10 cellular contexts compared by ENCODE assay signal in genomic region chr3:141401095-141401494, GRCh38. TPM values are rescaled to one million over a fixed set of nuclear protein-coding genes. Genes with fewer than 3 reads are reported as not detected.
DNase-seq lines count a peak whose midpoint lies in the region; ATAC-seq and TF ChIP-seq lines count a peak whose summit lies in the region.
"Had no signal": no experiment of that assay in that cellular context is flagged by ENCODE, and none has a peak within 500 bp of the region (broad histone marks: within the 10 kb centered on the region; RNA-seq: fewer than 3 reads in every experiment).

No MANE protein-coding gene starts in this region.

- peak overlapping the region; percentile 63 for H3K27ac Mint-ChIP-seq in MCF 10A (ENCODE audit: low read depth, unreplicated experiment)
- peak overlapping the region in 8 of 9 donors; percentile 36 to 97 (median 80) for H3K27ac Mint-ChIP-seq in naive thymus-derived CD4-positive, alpha-beta T cell

- no peak overlapping the region for H3K4me3 Mint-ChIP-seq in MCF 10A (ENCODE audit: unreplicated experiment)
- H3K4me3 Mint-ChIP-seq in naive thymus-derived CD4-positive, alpha-beta T cell = peak overlapping the region; percentile 31 to 83 (median 66)

- CTCF ChIA-PET in MCF 10A (lab: Yijun Ruan, JAX) = interaction anchor here (0.7 to 1.2 kb wide), 5 partner anchors 13 to 94 kb away, joined by 3 to 4 read pairs (median 4); no protein-coding TSS in a partner anchor
- CTCF ChIA-PET in naive thymus-derived CD4-positive, alpha-beta T cell (lab: Charles Lee) = interaction anchor here (0.6 to 2.0 kb wide), 2 partner anchors 42 to 79 kb away, joined by 3 to 11 read pairs; no protein-coding TSS in a partner anchor

- no peaks in the 10 kb centered on the region for H3K27me3 Mint-ChIP-seq in MCF 10A (ENCODE audit: insufficient read depth, unreplicated experiment)
- H3K27me3 Mint-ChIP-seq in naive thymus-derived CD4-positive, alpha-beta T cell = no peaks in the 10 kb centered on the region

- peaks cover 0 to 47% of the 10 kb centered on the region in 2 donors for H3K4me1 ChIP-seq in right atrium auricular region
- H3K4me1 ChIP-seq in naive thymus-derived CD4-positive, alpha-beta T cell (ENCODE audit: control insufficient read depth in 2 of 2, insufficient read depth in 2 of 2, low read length in 2 of 2) = peaks cover 14 to 37% of the 10 kb centered on the region in 2 donors
- peaks cover 60% of the 10 kb centered on the region for H3K4me1 ChIP-seq in vagina

- DNase-seq in right atrium auricular region (ENCODE audit: low spot score) (no peak), cardiac septum (ENCODE audit: low spot score) (no peak), MCF 10A (ENCODE audit: unreplicated experiment) (peak; percentile 52), vagina (ENCODE audit: extremely low spot score in 2 of 2) (no peak), NCI-H748 treated with DMSO at 0.1 percent for 48 hours (lab: John Stamatoyannopoulos, UW) (no peak), NAMALWA (ENCODE audit: low spot score) (no peak)
- no peak for DNase-seq in naive thymus-derived CD4-positive, alpha-beta T cell

- peaks cover 47% of the 10 kb centered on the region for H3K36me3 Mint-ChIP-seq in MCF 10A (ENCODE audit: insufficient read depth, unreplicated experiment)
- H3K36me3 Mint-ChIP-seq in naive thymus-derived CD4-positive, alpha-beta T cell = peaks cover 19 to 30% (median 25%) of the 10 kb centered on the region in 5 donors

- no peak for ATAC-seq in naive thymus-derived CD4-positive, alpha-beta T cell
- ATAC-seq in GM18498 (IDR thresholded peaks at IDR 0.05; ENCODE audit: unreplicated experiment) = no peak

- H3K9me3 Mint-ChIP-seq in MCF 10A (ENCODE audit: unreplicated experiment) = no peaks in the 10 kb centered on the region
- peaks cover 2 to 14% (median 7%) of the 10 kb centered on the region in 11 donors for H3K9me3 Mint-ChIP-seq in naive thymus-derived CD4-positive, alpha-beta T cell

- TF ChIP-seq POLR2A in vagina (IDR thresholded peaks at IDR 0.05) = no peak

- H3K27me3 ChIP-seq in right atrium auricular region = no peaks in the 10 kb centered on the region
- H3K27me3 ChIP-seq in naive thymus-derived CD4-positive, alpha-beta T cell (ENCODE audit: control insufficient read depth in 2 of 2, insufficient read depth in 2 of 2, low read length in 2 of 2) = no peaks in the 10 kb centered on the region
- no peaks in the 10 kb centered on the region for H3K27me3 ChIP-seq in vagina
- H3K27me3 ChIP-seq: neutrophil had no signal

- TF ChIP-seq CTCF in right atrium auricular region (IDR thresholded peaks at IDR 0.05) (no peak), MCF 10A (IDR thresholded peaks at IDR 0.05; ENCODE audit: unreplicated experiment) (no peak), vagina (IDR thresholded peaks at IDR 0.05) (no peak)

- H3K9me3 ChIP-seq in right atrium auricular region (peaks cover 0 to 9% of the 10 kb centered on the region in 2 donors), vagina (no peaks in the 10 kb centered on the region)
- no peaks in the 10 kb centered on the region for H3K9me3 ChIP-seq in naive thymus-derived CD4-positive, alpha-beta T cell (ENCODE audit: control insufficient read depth in 2 of 3, low read length in 3 of 3)
- H3K9me3 ChIP-seq: Caco-2, neutrophil had no signal

- no TSS peak for BruUV-seq in MCF 10A (replicated peaks; lab: Mats Ljungman, UMichigan)

- H3K36me3 ChIP-seq in right atrium auricular region (peaks cover 31% of the 10 kb centered on the region), vagina (peaks cover 0 to 17% of the 10 kb centered on the region in 2 donors)
- peaks cover 0 to 23% (median 6%) of the 10 kb centered on the region in 3 experiments for H3K36me3 ChIP-seq in naive thymus-derived CD4-positive, alpha-beta T cell (ENCODE audit: control insufficient read depth in 2 of 3, insufficient read depth in 3 of 3, low read length in 3 of 3)

- H3K4me3 ChIP-seq in right atrium auricular region = peak overlapping the region in 1 of 2 donors; percentile 74
- no peak overlapping the region for H3K4me3 ChIP-seq in naive thymus-derived CD4-positive, alpha-beta T cell (ENCODE audit: low read length)
- no peak overlapping the region for H3K4me3 ChIP-seq in vagina

- peak overlapping the region; percentile 98 for H3K27ac ChIP-seq in right atrium auricular region
- no peak overlapping the region for H3K27ac ChIP-seq in naive thymus-derived CD4-positive, alpha-beta T cell (ENCODE audit: low read depth, low read length)
- peak overlapping the region; percentile 98 for H3K27ac ChIP-seq in vagina

- intact Hi-C loops in cardiac septum (cut with DNase I) = no loop called here
- intact Hi-C loops in MCF 10A (cut with micrococcal nuclease) = no loop called here
- intact Hi-C loops in naive thymus-derived CD4-positive, alpha-beta T cell (cut with micrococcal nuclease) = loop anchor here in 1 of 2 donors (5.0 kb wide), 1 partner anchor 41 kb away; no protein-coding TSS in a partner anchor
- intact Hi-C loops in vagina (cut with DNase I) = no loop called here

- POLR2A ChIA-PET in MCF 10A (lab: Yijun Ruan, JAX) = interaction anchor here (0.6 to 14.3 kb wide), 15 partner anchors 8 to 1601 kb away, joined by 3 to 349 read pairs (median 4); partner anchors contain the start of genes U2SURP and ZBTB38
- POLR2A ChIA-PET in naive thymus-derived CD4-positive, alpha-beta T cell (lab: Charles Lee) = interaction anchor here (0.6 to 6.2 kb wide), 14 partner anchors 9 to 392 kb away, joined by 3 to 97 read pairs (median 4); no protein-coding TSS in a partner anchor

- H3K4me1 Mint-ChIP-seq in MCF 10A (ENCODE audit: insufficient read depth, unreplicated experiment) = peaks cover 42% of the 10 kb centered on the region
- peaks cover 16 to 59% (median 40%) of the 10 kb centered on the region in 7 donors for H3K4me1 Mint-ChIP-seq in naive thymus-derived CD4-positive, alpha-beta T cell

RNA-seq across cellular contexts. Expression of gene ZBTB38, which starts 32.8 kb away (rescaled TPM):
- 100 to 1,000 TPM; 120 to 127 TPM for total RNA-seq in right atrium auricular region
- total RNA-seq in cardiac septum = 119 TPM
- 168 and 186 TPM in 2 replicates for total RNA-seq in MCF 10A (2022)
- 10 to 100 TPM; 25.0 to 58.3 (median 35.8) TPM for total RNA-seq in naive thymus-derived CD4-positive, alpha-beta T cell
- 10 to 100 TPM; 56.3 to 70.5 TPM for polyA plus RNA-seq in naive thymus-derived CD4-positive, alpha-beta T cell
- total RNA-seq in vagina = 88.6 TPM
